In genomic region chr4:4921077-4921476, GRCh38 we compare ENCODE assay signal across 31 cellular contexts.
"Had no signal": no experiment of that assay in that cellular context is flagged by ENCODE, and none has a peak within 500 bp of the region (broad histone marks: within the 10 kb centered on the region; RNA-seq: fewer than 3 reads in every experiment).

No MANE protein-coding gene starts in this region.

- H3K27me3 ChIP-seq: brain microvascular endothelial cell had no signal

- DNase-seq: activated B cell treated with CpG ODN at 0.5 μM for 24 hours; activated CD4-positive, alpha-beta T cell treated with anti-CD3 and anti-CD28 coated beads for 48 hours; activated CD4-positive, alpha-beta T cell treated with anti-CD3 and anti-CD28 coated beads, Interleukin-2, amount 50 U/mL, for 1 hour; activated CD4-positive, alpha-beta T cell treated with anti-CD3 and anti-CD28 coated beads, Interleukin-2, amount 50 U/mL, for 48 hours; activated CD8-positive, alpha-beta memory T cell treated with anti-CD3 and anti-CD28 coated beads for 24 hours; activated CD8-positive, alpha-beta T cell treated with anti-CD3 and anti-CD28 coated beads for 36 hours; activated effector memory CD4-positive, alpha-beta T cell treated with Interleukin-2 at 50 U/mL for 16 hours; activated gamma-delta T cell treated with Interleukin-2 at 50 U/mL for 16 hours; activated naive CD4-positive, alpha-beta T cell treated with anti-CD3 and anti-CD28 coated beads, Interleukin-2, amount 50 U/mL, for 16 hours; activated naive CD4-positive, alpha-beta T cell treated with Interleukin-2 at 50 U/mL for 16 hours; activated T-cell treated with anti-CD3 and anti-CD28 coated beads, Interleukin-2, amount 50 U/mL, for 4 hours; amniotic stem cell; anterior cingulate cortex; brain microvascular endothelial cell; dorsolateral prefrontal cortex; effector CD4-positive, alpha-beta T cell; effector memory CD8-positive, alpha-beta T cell; esophagus squamous epithelium; foreskin melanocyte; T-helper 1 cell; T-helper 17 cell; T1000; WERI-Rb-1 had no signal

- H3K4me3 ChIP-seq: coronary artery, dorsolateral prefrontal cortex, esophagus squamous epithelium, gastroesophageal sphincter had no signal

- H3K27ac ChIP-seq: brain microvascular endothelial cell, dorsolateral prefrontal cortex, epithelial cell of prostate, esophagus squamous epithelium, gastroesophageal sphincter, WERI-Rb-1 had no signal

- H3K9me3 Mint-ChIP-seq: activated T-helper 17 cell treated with anti-CD3 and anti-CD28 coated beads, Interleukin-2, amount 50 U/mL, for 72 hours had no signal

- H3K27me3 Mint-ChIP-seq: activated naive CD8-positive, alpha-beta T cell; dendritic cell treated with granulocyte-macrophage colony-stimulating factor and Interleukin-4, amounts not matched to agents 40 ng/mL and 50 ng/mL, for 4 days had no signal

- H3K36me3 Mint-ChIP-seq: activated naive CD8-positive, alpha-beta T cell had no signal

- H3K9me3 ChIP-seq: esophagus squamous epithelium, gastroesophageal sphincter had no signal

- H3K4me1 ChIP-seq: esophagus squamous epithelium, gastroesophageal sphincter had no signal

- H3K4me3 Mint-ChIP-seq: activated B cell treated with CpG ODN at 0.5 μM for 24 hours; activated CD8-positive, alpha-beta T cell treated with anti-CD3 and anti-CD28 coated beads for 36 hours; activated naive CD8-positive, alpha-beta T cell; activated T-cell treated with anti-CD3 and anti-CD28 coated beads, Interleukin-2, amount 50 U/mL, for 4 hours; activated T-helper 17 cell treated with anti-CD3 and anti-CD28 coated beads, Interleukin-2, amount 50 U/mL, for 72 hours; central memory CD8-positive, alpha-beta T cell; dendritic cell treated with granulocyte-macrophage colony-stimulating factor and Interleukin-4, amounts not matched to agents 40 ng/mL and 50 ng/mL, for 4 days; effector memory CD8-positive, alpha-beta T cell; T-helper 17 cell; T-helper 2 cell treated with Interferon-gamma antibody and Interleukin-4, amounts not matched to agents 5 μg/mL and 100 μg/mL, for 36 hours had no signal

- H3K27ac Mint-ChIP-seq: activated B cell treated with CpG ODN at 0.5 μM for 24 hours; activated CD8-positive, alpha-beta T cell treated with anti-CD3 and anti-CD28 coated beads for 36 hours; activated naive CD8-positive, alpha-beta T cell; activated T-helper 17 cell treated with anti-CD3 and anti-CD28 coated beads, Interleukin-2, amount 50 U/mL, for 72 hours; dendritic cell treated with granulocyte-macrophage colony-stimulating factor and Interleukin-4, amounts not matched to agents 40 ng/mL and 50 ng/mL, for 4 days; T-helper 17 cell; T-helper 2 cell treated with Interferon-gamma antibody and Interleukin-4, amounts not matched to agents 5 μg/mL and 100 μg/mL, for 36 hours had no signal

- H3K36me3 ChIP-seq: brain microvascular endothelial cell, esophagus squamous epithelium, gastroesophageal sphincter, WERI-Rb-1 had no signal
